8 cellular contexts compared by ENCODE assay signal in genomic region chr11:46347637-46348311, GRCh38. TPM values are rescaled to one million over a fixed set of nuclear protein-coding genes. Genes with fewer than 3 reads are reported as not detected.
A peak's percentile ranks its signal among the peaks of the same experiment; 100 is the strongest.
DNase-seq lines count a peak whose midpoint lies in the region; ATAC-seq, FAIRE-seq and TF ChIP-seq lines count a peak whose summit lies in the region.

No MANE protein-coding gene starts in this region.

- TF ChIP-seq POLR2A in A549 (IDR thresholded peaks at IDR 0.05; ENCODE audit: low read length) = no peak

- H3K9me3 ChIP-seq in A549 (no peaks in the 10 kb centered on the region), WERI-Rb-1 (ENCODE audit: severe bottlenecking) (no peaks in the 10 kb centered on the region), osteoblast (ENCODE audit: low read depth, low read length) (no peaks in the 10 kb centered on the region)

- TF ChIP-seq RAD21 in A549 (conservative IDR thresholded peaks at IDR 0.05 in 1 of 2, IDR thresholded peaks at IDR 0.05 in 1 of 2) = no peak

- no peak for DNase-seq in A549 (ENCODE audit: low read depth in 1 of 2, low spot score in 1 of 2)
- DNase-seq in WERI-Rb-1 = no peak
- DNase-seq in osteoblast (ENCODE audit: insufficient read length, low spot score, missing footprints) = peak; percentile 93
- no peak for DNase-seq in NCI-H1436 treated with DMSO at 0.1 percent for 48 hours (lab: John Stamatoyannopoulos, UW)
- DNase-seq in NCI-H774 (lab: John Stamatoyannopoulos, UW) = no peak

- CTCF ChIA-PET in A549 (lab: Yijun Ruan, JAX) = interaction anchor here (0.6 to 25.2 kb wide), 22 partner anchors 10 to 315 kb away, joined by 3 to 325 read pairs (median 4); partner anchors contain the start of gene CHRM4

- ATAC-seq in A549 (peak; percentile 4 to 16; a peak in 5 of 6 replicates), GM21529 (IDR thresholded peaks at IDR 0.05; ENCODE audit: unreplicated experiment) (peak; percentile 5), esophagus mucosa (peak; percentile 1), HG02763 (IDR thresholded peaks at IDR 0.05; ENCODE audit: unreplicated experiment) (no peak)

- WGBS in A549 (ENCODE audit: missing lambda C conversion rate) = 24% methylated on average over 47 of the region's 63 CpGs

- H3K4me3 ChIP-seq in A549 (peak overlapping the region; percentile 84), WERI-Rb-1 (ENCODE audit: low read depth, low read length) (peak overlapping the region; percentile 70), osteoblast (ENCODE audit: insufficient read depth, low read length) (peak overlapping the region; percentile 84)

- H3K27me3 ChIP-seq in WERI-Rb-1 (ENCODE audit: insufficient read depth, low read depth, severe bottlenecking) (no peaks in the 10 kb centered on the region), osteoblast (ENCODE audit: insufficient read depth, low read length) (peaks cover 7% of the 10 kb centered on the region)

- TF ChIP-seq CTCF in A549 (IDR thresholded peaks at IDR 0.05) (no peak), WERI-Rb-1 (IDR thresholded peaks at IDR 0.05; ENCODE audit: low read depth, low read length) (no peak), osteoblast (IDR thresholded peaks at IDR 0.05; ENCODE audit: extremely low read depth, low read depth, low read length) (no peak)

- peaks cover 50% of the 10 kb centered on the region for H3K79me2 ChIP-seq in osteoblast (ENCODE audit: insufficient read depth, low read length)

- H3K4me1 ChIP-seq in A549 (peaks cover 16% of the 10 kb centered on the region), osteoblast (ENCODE audit: insufficient read depth, low read length) (peaks cover 9% of the 10 kb centered on the region)

- POLR2A ChIA-PET in A549 (lab: Yijun Ruan, JAX) = interaction anchor here (1.6 kb wide), 1 partner anchor 105 kb away, joined by 4 read pairs; no protein-coding TSS in a partner anchor

- H3K4me2 ChIP-seq in A549 (peak overlapping the region; percentile 99), osteoblast (ENCODE audit: insufficient read depth, low read length) (peak overlapping the region; percentile 92)

- peaks cover 24% of the 10 kb centered on the region for H4K20me1 ChIP-seq in osteoblast (ENCODE audit: insufficient read depth, low read length)

- no peak for FAIRE-seq in A549 (lab: Jason Lieb, UNC)

- peak overlapping the region; percentile 28 for H2AFZ ChIP-seq in osteoblast (ENCODE audit: low read length)

- H3K27ac ChIP-seq in A549 (peak overlapping the region; percentile 77 to 96), WERI-Rb-1 (peak overlapping the region; percentile 72), osteoblast (ENCODE audit: low read depth, low read length) (no peak overlapping the region)

- no peak for TF ChIP-seq EP300 in A549 (IDR thresholded peaks at IDR 0.05)

- H3K36me3 ChIP-seq in WERI-Rb-1 (peaks cover 8% of the 10 kb centered on the region), osteoblast (ENCODE audit: insufficient read depth, low read length) (no peaks in the 10 kb centered on the region)

TF ChIP-seq in A549, 52 proteins besides CTCF, POLR2A, EP300 and RAD21:
- TF ChIP-seq BCL3 (IDR thresholded peaks at IDR 0.05) = peak; percentile 15; the same call in 2 of the 3 replicates
- no peak for TF ChIP-seq RNF2 (IDR thresholded peaks at IDR 0.05; ENCODE audit: borderline replicate concordance, low read depth)
- peak; percentile 53 for TF ChIP-seq PHF8 (IDR thresholded peaks at IDR 0.05; ENCODE audit: borderline replicate concordance, low read depth)

RNA-seq across cellular contexts. Expression of gene DGKZ, which starts 0.5 kb away (rescaled TPM):
- 12.8 and 14.5 TPM in 2 replicates for polyA plus RNA-seq in A549 (2011; rRNA removed)
- 37.4 and 55.9 TPM in 2 replicates for polyA plus RNA-seq in A549 (2012; cell fraction: cytosol; rRNA removed)
- polyA plus RNA-seq in A549 (2012; cell fraction: nucleus; rRNA removed) = 133 and 174 TPM in 2 replicates
- polyA plus RNA-seq in A549 (2017; fragmentation: RNase III; extraction: RNeasy Plus Mini Kit Qiagen cat#74134 plus additional on column Dnase treatment) = 28.4 to 30.7 TPM (median 28.4 TPM) in 3 replicates
- 22.7 and 37.4 TPM in 2 replicates for polyA minus RNA-seq in A549 (2011; rRNA and poly(A)+ RNA removed)
- total RNA-seq in esophagus mucosa = 31.4 TPM
- total RNA-seq in osteoblast = 47.1 and 52.5 TPM in 2 replicates

RNA-seq across cellular contexts. Expression of gene MDK, which starts 33.7 kb away (rescaled TPM):
- polyA plus RNA-seq in A549 (2011; rRNA removed) (18.3 and 18.4 TPM in 2 replicates), A549 (2017; fragmentation: RNase III; extraction: RNeasy Plus Mini Kit Qiagen cat#74134 plus additional on column Dnase treatment) (12.8 to 15.1 TPM (median 13.6 TPM) in 3 replicates)
- 41.1 and 43.1 TPM in 2 replicates for polyA plus RNA-seq in A549 (2012; cell fraction: cytosol; rRNA removed)
- 15.2 and 20.4 TPM in 2 replicates for polyA plus RNA-seq in A549 (2012; cell fraction: nucleus; rRNA removed)
- polyA minus RNA-seq in A549 (2011; rRNA and poly(A)+ RNA removed) = 3.8 and 6.6 TPM in 2 replicates
- total RNA-seq in esophagus mucosa (40.9 TPM), osteoblast (27.5 and 27.7 TPM in 2 replicates)

RNA-seq across cellular contexts. Expression of gene CHRM4, which starts 43.8 kb away (rescaled TPM):
- polyA plus RNA-seq in A549 (2011; rRNA removed) (0.17 and 0.22 TPM in 2 replicates), A549 (2017; fragmentation: RNase III; extraction: RNeasy Plus Mini Kit Qiagen cat#74134 plus additional on column Dnase treatment) (0.28 to 0.38 TPM (median 0.29 TPM) in 3 replicates)
- 0.30 and 0.47 TPM in 2 replicates for polyA plus RNA-seq in A549 (2012; cell fraction: cytosol; rRNA removed)
- 0.92 and 1.2 TPM in 2 replicates for polyA plus RNA-seq in A549 (2012; cell fraction: nucleus; rRNA removed)
- 0.34 and 0.70 TPM in 2 replicates for polyA minus RNA-seq in A549 (2011; rRNA and poly(A)+ RNA removed)
- total RNA-seq in esophagus mucosa (0.12 TPM), osteoblast (0.29 and 0.36 TPM in 2 replicates)
